In genomic region chr2:241137276-241138190, GRCh38 we compare ENCODE assay signal across 15 cellular contexts. TPM values are rescaled to one million over a fixed set of nuclear protein-coding genes. Genes with fewer than 3 reads are reported as not detected.
DNase-seq lines count a peak whose midpoint lies in the region; ATAC-seq and TF ChIP-seq lines count a peak whose summit lies in the region.
"Had no signal": no experiment of that assay in that cellular context is flagged by ENCODE, and none has a peak within 500 bp of the region (broad histone marks: within the 10 kb centered on the region; RNA-seq: fewer than 3 reads in every experiment).

No MANE protein-coding gene starts in this region.

- H3K4me1 Mint-ChIP-seq in stimulated activated naive CD8-positive, alpha-beta T cell treated with anti-CD3 and anti-CD28 coated beads, Interleukin-15, amount 100 ng/mL, for 72 hours = peaks cover 5% of the 10 kb centered on the region
- no peaks in the 10 kb centered on the region for H3K4me1 Mint-ChIP-seq in activated T-helper 17 cell treated with anti-CD3 and anti-CD28 coated beads, Interleukin-2, amount 50 U/mL, for 72 hours

- H3K9me3 Mint-ChIP-seq in stimulated activated naive CD8-positive, alpha-beta T cell treated with anti-CD3 and anti-CD28 coated beads, Interleukin-15, amount 100 ng/mL, for 72 hours = no peaks in the 10 kb centered on the region
- no peaks in the 10 kb centered on the region for H3K9me3 Mint-ChIP-seq in activated T-helper 17 cell treated with anti-CD3 and anti-CD28 coated beads, Interleukin-2, amount 50 U/mL, for 72 hours
- H3K9me3 Mint-ChIP-seq: CD4-positive, alpha-beta memory T cell had no signal

- peaks cover 4% of the 10 kb centered on the region for H3K36me3 ChIP-seq in upper lobe of right lung

- peak overlapping the region in 1 of 2 donors; percentile 36 for H3K27ac Mint-ChIP-seq in stimulated activated naive CD8-positive, alpha-beta T cell treated with anti-CD3 and anti-CD28 coated beads, Interleukin-15, amount 100 ng/mL, for 72 hours
- peak overlapping the region; percentile 28 for H3K27ac Mint-ChIP-seq in activated T-helper 17 cell treated with anti-CD3 and anti-CD28 coated beads, Interleukin-2, amount 50 U/mL, for 72 hours
- H3K27ac Mint-ChIP-seq: B cell had no signal

- H3K27ac ChIP-seq in upper lobe of right lung = no peak overlapping the region

- intact Hi-C loops in posterior vena cava (cut with DNase I) (no loop called here), upper lobe of right lung (cut with DNase I) (no loop called here), lower leg skin (cut with DNase I; ENCODE audit: low total_unique reads) (no loop called here)

- WGBS in lower leg skin, 2 donors = 95% methylated on average over 16 to 22 of the region's 24 CpGs

- H3K4me3 ChIP-seq in upper lobe of right lung = no peak overlapping the region
- H3K4me3 ChIP-seq in lower leg skin (ENCODE audit: low read depth, poor library complexity, severe bottlenecking) = no peak overlapping the region
- H3K4me3 ChIP-seq: HAP-1 had no signal

- H3K36me3 Mint-ChIP-seq in activated T-helper 17 cell treated with anti-CD3 and anti-CD28 coated beads, Interleukin-2, amount 50 U/mL, for 72 hours (ENCODE audit: low read depth) = peaks cover 70% of the 10 kb centered on the region

- H3K4me1 ChIP-seq in upper lobe of right lung = no peaks in the 10 kb centered on the region
- H3K4me1 ChIP-seq: HAP-1 had no signal

- H3K27me3 ChIP-seq in upper lobe of right lung = no peaks in the 10 kb centered on the region

- no peaks in the 10 kb centered on the region for H3K27me3 Mint-ChIP-seq in stimulated activated naive CD8-positive, alpha-beta T cell treated with anti-CD3 and anti-CD28 coated beads, Interleukin-15, amount 100 ng/mL, for 72 hours
- H3K27me3 Mint-ChIP-seq in activated T-helper 17 cell treated with anti-CD3 and anti-CD28 coated beads, Interleukin-2, amount 50 U/mL, for 72 hours = no peaks in the 10 kb centered on the region
- H3K27me3 Mint-ChIP-seq: B cell; CD4-positive, alpha-beta memory T cell had no signal

- DNase-seq in stimulated activated naive CD8-positive, alpha-beta T cell treated with anti-CD3 and anti-CD28 coated beads, Interleukin-15, amount 100 ng/mL, for 72 hours = no peak
- no peak for DNase-seq in stimulated activated naive CD8-positive, alpha-beta T cell treated with anti-CD3 and anti-CD28 coated beads, Interleukin-15, Interleukin-2, amounts not matched to agents 100 U/mL and 50 U/mL, for 24 hours
- DNase-seq in posterior vena cava (ENCODE audit: low spot score) = peak; percentile 61
- peak; percentile 34 for DNase-seq in upper lobe of right lung
- DNase-seq in lower leg skin (ENCODE audit: low spot score in 2 of 2) = no peak
- DNase-seq in NCI-H1105 treated with DMSO at 0.1 percent for 48 hours (lab: John Stamatoyannopoulos, UW) = no peak
- DNase-seq: C1 segment of cervical spinal cord; CD4-positive, alpha-beta memory T cell; DMS153; DMS79 treated with DMSO at 0.1 percent for 48 hours; EL had no signal

- TF ChIP-seq CTCF in upper lobe of right lung (IDR thresholded peaks at IDR 0.05) (no peak), lower leg skin (IDR thresholded peaks at IDR 0.05) (no peak)

- no peak overlapping the region for H3K4me3 Mint-ChIP-seq in stimulated activated naive CD8-positive, alpha-beta T cell treated with anti-CD3 and anti-CD28 coated beads, Interleukin-15, amount 100 ng/mL, for 72 hours
- no peak overlapping the region for H3K4me3 Mint-ChIP-seq in activated T-helper 17 cell treated with anti-CD3 and anti-CD28 coated beads, Interleukin-2, amount 50 U/mL, for 72 hours
- H3K4me3 Mint-ChIP-seq: B cell; CD4-positive, alpha-beta memory T cell had no signal

- TF ChIP-seq POLR2A in lower leg skin (IDR thresholded peaks at IDR 0.05) = no peak

- no peaks in the 10 kb centered on the region for H3K9me3 ChIP-seq in upper lobe of right lung
- H3K9me3 ChIP-seq: HAP-1 had no signal

- ATAC-seq in stimulated activated naive CD8-positive, alpha-beta T cell treated with anti-CD3 and anti-CD28 coated beads, Interleukin-15, amount 100 ng/mL, for 72 hours = peak; percentile 26
- no peak for ATAC-seq in stimulated activated naive CD8-positive, alpha-beta T cell treated with anti-CD3 and anti-CD28 coated beads, Interleukin-15, Interleukin-2, amounts not matched to agents 100 U/mL and 50 U/mL, for 24 hours
- no peak for ATAC-seq in activated T-helper 17 cell treated with anti-CD3 and anti-CD28 coated beads, Interleukin-2, amount 50 U/mL, for 72 hours (replicated peaks)
- ATAC-seq in upper lobe of right lung (no peak), HG03460 (IDR thresholded peaks at IDR 0.05; ENCODE audit: unreplicated experiment) (no peak)

RNA-seq across cellular contexts. Expression of gene PASK, which starts 11.7 kb away (rescaled TPM):
- 10 to 100 TPM; 71.0 to 73.6 TPM for total RNA-seq in activated T-helper 17 cell treated with anti-CD3 and anti-CD28 coated beads, Interleukin-2, amount 50 U/mL, for 72 hours
- total RNA-seq in posterior vena cava (1 to 10 TPM; 2.3 to 4.4 TPM), upper lobe of right lung (15.7 TPM), lower leg skin (10 to 100 TPM in 1 of 4 donors, 1 to 10 TPM in 3; 4.8 to 11.9 (median 6.5) TPM)

RNA-seq across cellular contexts. Expression of gene PPP1R7, which starts 12.7 kb away (rescaled TPM):
- 10 to 100 TPM; 81.9 to 86.4 TPM for total RNA-seq in activated T-helper 17 cell treated with anti-CD3 and anti-CD28 coated beads, Interleukin-2, amount 50 U/mL, for 72 hours
- 10 to 100 TPM; 49.3 to 53.0 TPM for total RNA-seq in posterior vena cava
- 60.7 TPM for total RNA-seq in upper lobe of right lung
- 10 to 100 TPM; 36.8 to 68.7 (median 56.4) TPM for total RNA-seq in lower leg skin

RNA-seq across cellular contexts. Expression of gene MTERF4, which starts 35.4 kb away (rescaled TPM):
- 10 to 100 TPM; 36.4 to 86.5 TPM for total RNA-seq in activated T-helper 17 cell treated with anti-CD3 and anti-CD28 coated beads, Interleukin-2, amount 50 U/mL, for 72 hours
- total RNA-seq in posterior vena cava (10 to 100 TPM; 17.1 to 17.8 TPM), upper lobe of right lung (34.6 TPM), lower leg skin (10 to 100 TPM; 26.4 to 58.2 (median 44.7) TPM)

RNA-seq across cellular contexts. Expression of gene ANO7, which starts 50.9 kb away (rescaled TPM):
- 10 to 100 TPM in 1 of 2 donors, 1 to 10 TPM in 1; 1.6 to 12.8 TPM for total RNA-seq in activated T-helper 17 cell treated with anti-CD3 and anti-CD28 coated beads, Interleukin-2, amount 50 U/mL, for 72 hours
- total RNA-seq in posterior vena cava (under 1 TPM; 0.32 to 0.95 TPM), upper lobe of right lung (2.1 TPM), lower leg skin (under 1 TPM; 0.19 to 0.67 (median 0.35) TPM)

Comparison
In these comparisons a context has a peak if more than half of its experiments do, and no peak if none do; other contexts are left out.
1. DNase-seq: peak in posterior vena cava (single experiment) and upper lobe of right lung (single experiment); none in stimulated activated naive CD8-positive, alpha-beta T cell treated with anti-CD3 and anti-CD28 coated beads, Interleukin-15, amount 100 ng/mL, for 72 hours (0 of 2), stimulated activated naive CD8-positive, alpha-beta T cell treated with anti-CD3 and anti-CD28 coated beads, Interleukin-15, Interleukin-2, amounts not matched to agents 100 U/mL and 50 U/mL, for 24 hours (single experiment), lower leg skin (0 of 2) and NCI-H1105 treated with DMSO at 0.1 percent for 48 hours (single experiment).